16 cellular contexts compared by ENCODE assay signal in the genomic region with DNA sequence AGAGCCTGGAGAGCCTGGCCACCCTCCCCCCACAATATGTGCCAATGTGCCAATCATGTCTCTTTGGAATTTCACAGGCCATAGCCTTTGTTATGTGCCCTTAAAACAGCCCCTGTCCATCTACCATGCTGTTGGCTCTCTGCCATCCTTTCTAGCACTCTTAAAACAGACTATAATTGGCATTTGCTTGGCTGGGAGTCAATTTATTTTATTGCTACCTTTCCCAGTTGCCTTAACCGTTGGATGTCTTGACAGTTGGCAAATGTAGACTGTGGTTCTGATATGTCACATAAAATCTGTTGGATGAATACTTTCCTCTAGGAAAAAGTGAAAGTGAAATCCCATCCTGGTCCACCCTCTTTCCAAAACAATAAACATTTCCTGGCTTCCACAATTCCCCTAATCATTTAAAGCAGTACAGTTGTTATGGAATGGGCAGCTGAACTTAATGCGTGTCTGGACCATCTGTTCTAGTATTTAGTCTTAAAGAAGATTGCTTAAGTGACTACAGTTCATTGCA.
DNase-seq lines count a peak whose midpoint lies in the region; ATAC-seq, FAIRE-seq and TF ChIP-seq lines count a peak whose summit lies in the region.
"Had no signal": no experiment of that assay in that cellular context is flagged by ENCODE, and none has a peak within 500 bp of the region (broad histone marks: within the 10 kb centered on the region; RNA-seq: fewer than 3 reads in every experiment).

No MANE protein-coding gene starts in this region.

- POLR2A ChIA-PET in HepG2 (lab: Yijun Ruan, JAX), result no interaction called here

- H3K79me2 ChIP-seq in HepG2 (ENCODE audit: insufficient read depth, low read length), result no peaks in the 10 kb centered on the region

- H3K4me3 ChIP-seq in HepG2 (replicated peaks in 1 of 3; ENCODE audit: insufficient read depth in 1 of 3, low read depth in 2 of 3, low read length in 3 of 3) (no peak overlapping the region), Peyer's patch (no peak overlapping the region)
- H3K4me3 ChIP-seq: adrenal gland, BLaER1 had no signal

- no peak for FAIRE-seq in HepG2 (lab: Jason Lieb, UNC)

- H3K27me3 ChIP-seq in HepG2 (ENCODE audit: control insufficient read depth in 1 of 2, insufficient read depth in 2 of 2, low read length in 2 of 2) (no peaks in the 10 kb centered on the region), Peyer's patch (no peaks in the 10 kb centered on the region)
- H3K27me3 ChIP-seq: adrenal gland, BLaER1 had no signal

- no peak overlapping the region for H3K4me3 Mint-ChIP-seq in Calu3 (ENCODE audit: low read depth, unreplicated experiment)
- H3K4me3 Mint-ChIP-seq: effector memory CD8-positive, alpha-beta T cell; naive B cell; stimulated activated effector memory CD8-positive, alpha-beta T cell treated with anti-CD3 and anti-CD28 coated beads, Interleukin-12 subunit alpha, Interleukin-12 subunit beta, amount 100 ng/mL, for 72 hours; T-helper 1 cell treated with Interleukin-12 subunit alpha and Interleukin-12 subunit beta and Interleukin-4 antibody, amounts not matched to agents 30 μg/mL and 1 μg/mL, for 36 hours had no signal

- H3K9me3 Mint-ChIP-seq in Calu3 (ENCODE audit: low read depth, unreplicated experiment), result peaks cover 2% of the 10 kb centered on the region
- H3K9me3 Mint-ChIP-seq: T-helper 1 cell treated with Interleukin-12 subunit alpha and Interleukin-12 subunit beta and Interleukin-4 antibody, amounts not matched to agents 30 μg/mL and 1 μg/mL, for 36 hours had no signal

- intact Hi-C loops in HepG2 (cut with micrococcal nuclease; ENCODE audit: unreplicated experiment) (no loop called here), Calu3 (cut with micrococcal nuclease; ENCODE audit: unreplicated experiment) (no loop called here)

- in situ Hi-C loops in HepG2 (cut with HindIII; ENCODE audit: extremely low pct_ligation_motif_present, low pct_unique_long_range_greater_than_20kb), result no loop called here

- no peak overlapping the region for H3K4me2 ChIP-seq in HepG2 (ENCODE audit: low read depth, low read length)
- H3K4me2 ChIP-seq: BLaER1 had no signal

- no peaks in the 10 kb centered on the region for H3K27me3 Mint-ChIP-seq in Calu3 (ENCODE audit: unreplicated experiment)
- H3K27me3 Mint-ChIP-seq: effector memory CD8-positive, alpha-beta T cell had no signal

- no peaks in the 10 kb centered on the region for H3K4me1 ChIP-seq in HepG2 (ENCODE audit: insufficient read depth, low read length)
- no peaks in the 10 kb centered on the region for H3K4me1 ChIP-seq in Peyer's patch
- H3K4me1 ChIP-seq: adrenal gland, BLaER1 had no signal

- CTCF ChIA-PET in HepG2 (lab: Yijun Ruan, JAX; ENCODE audit: low intra/inter-chr PET ratio, low total read pairs), result no interaction called here
- CTCF ChIA-PET in Calu3 (lab: Charles Lee), result no interaction called here

- peak; percentile 60 for DNase-seq in D341Med (ENCODE audit: low spot score)
- DNase-seq in NCI-H1417 treated with DMSO at 0.1 percent for 48 hours (lab: John Stamatoyannopoulos, UW), result peak; percentile 62
- DNase-seq in NCI-H82 (lab: John Stamatoyannopoulos, UW), result peak; percentile 96
- DNase-seq in kidney tubule cell (ENCODE audit: low spot score), result peak; percentile 23
- DNase-seq in hippocampal formation (lab: John Stamatoyannopoulos, UW), result no peak
- DNase-seq in HepG2 (ENCODE audit: low spot score), result no peak
- DNase-seq in Peyer's patch, result no peak
- no peak for DNase-seq in Calu3
- DNase-seq: activated CD8-positive, alpha-beta memory T cell treated with anti-CD3 and anti-CD28 coated beads for 24 hours; adrenal gland; effector memory CD8-positive, alpha-beta T cell; naive B cell; NCI-H526 had no signal

- no peak overlapping the region for H2AFZ ChIP-seq in HepG2 (ENCODE audit: low read length)

- no peak for TF ChIP-seq RAD21 in HepG2 (CRISPR knock-in tag; IDR thresholded peaks at IDR 0.05)

- H3K9me3 ChIP-seq in HepG2 (ENCODE audit: low read length) (peaks cover 60% of the 10 kb centered on the region), Peyer's patch (no peaks in the 10 kb centered on the region)
- H3K9me3 ChIP-seq: adrenal gland, BLaER1 had no signal

- H3K36me3 Mint-ChIP-seq in Calu3 (ENCODE audit: insufficient read depth, unreplicated experiment), result no peaks in the 10 kb centered on the region
- H3K36me3 Mint-ChIP-seq: naive B cell; stimulated activated effector memory CD8-positive, alpha-beta T cell treated with anti-CD3 and anti-CD28 coated beads, Interleukin-12 subunit alpha, Interleukin-12 subunit beta, amount 100 ng/mL, for 72 hours had no signal

- BruUV-seq in HepG2 (replicated peaks; lab: Mats Ljungman, UMichigan) (no TSS peak), Calu3 (replicated peaks; lab: Mats Ljungman, UMichigan) (no TSS peak)

- H3K27ac ChIP-seq in HepG2 (ENCODE audit: extremely low read length, insufficient read depth, low read length), result no peak overlapping the region
- no peak overlapping the region for H3K27ac ChIP-seq in Peyer's patch
- H3K27ac ChIP-seq: adrenal gland, BLaER1 had no signal

- H3K36me3 ChIP-seq in HepG2 (replicated peaks in 1 of 2; ENCODE audit: control insufficient read depth in 1 of 2, insufficient read depth in 2 of 2, low read length in 2 of 2) (no peaks in the 10 kb centered on the region), Peyer's patch (no peaks in the 10 kb centered on the region)
- H3K36me3 ChIP-seq: adrenal gland, BLaER1 had no signal

- no peaks in the 10 kb centered on the region for H4K20me1 ChIP-seq in HepG2 (ENCODE audit: insufficient read depth, low read length)
- H4K20me1 ChIP-seq: BLaER1 had no signal

- H3K9ac ChIP-seq in HepG2 (ENCODE audit: insufficient read depth, low read depth, low read length), result no peak overlapping the region
- H3K9ac ChIP-seq: BLaER1 had no signal

- TF ChIP-seq EP300 in HepG2 (IDR thresholded peaks at IDR 0.05; ENCODE audit: low read depth in 2 of 2, low read length in 2 of 2), result no peak
- TF ChIP-seq EP300 in HepG2 (CRISPR knock-in tag; IDR thresholded peaks at IDR 0.05; ENCODE audit: borderline replicate concordance), result no peak

- no peak overlapping the region for H3K27ac Mint-ChIP-seq in Calu3 (ENCODE audit: unreplicated experiment)
- H3K27ac Mint-ChIP-seq: effector memory CD8-positive, alpha-beta T cell; naive B cell; stimulated activated effector memory CD8-positive, alpha-beta T cell treated with anti-CD3 and anti-CD28 coated beads, Interleukin-12 subunit alpha, Interleukin-12 subunit beta, amount 100 ng/mL, for 72 hours; T-helper 1 cell treated with Interleukin-12 subunit alpha and Interleukin-12 subunit beta and Interleukin-4 antibody, amounts not matched to agents 30 μg/mL and 1 μg/mL, for 36 hours had no signal

- WGBS in HepG2 (ENCODE audit: low lambda C conversion rate), result 0% methylated on average over 2 of the region's 2 CpGs

- ATAC-seq in HepG2, result no peak
- ATAC-seq: effector memory CD8-positive, alpha-beta T cell; stimulated activated effector memory CD8-positive, alpha-beta T cell treated with anti-CD3 and anti-CD28 coated beads, Interleukin-12 subunit alpha, Interleukin-12 subunit beta, amount 100 ng/mL, for 72 hours had no signal

- H3K4me1 Mint-ChIP-seq in Calu3 (ENCODE audit: low read depth, unreplicated experiment), result no peaks in the 10 kb centered on the region
- H3K4me1 Mint-ChIP-seq: naive B cell; stimulated activated effector memory CD8-positive, alpha-beta T cell treated with anti-CD3 and anti-CD28 coated beads, Interleukin-12 subunit alpha, Interleukin-12 subunit beta, amount 100 ng/mL, for 72 hours had no signal

- TF ChIP-seq POLR2A in HepG2 (IDR thresholded peaks at IDR 0.05; ENCODE audit: insufficient read depth in 1 of 2, low read depth in 2 of 2, low read length in 2 of 2) (no peak), Peyer's patch (IDR thresholded peaks at IDR 0.05) (no peak)

- TF ChIP-seq CTCF in HepG2 (CRISPR knock-in tag; IDR thresholded peaks at IDR 0.05) (no peak), Peyer's patch (IDR thresholded peaks at IDR 0.05) (no peak), Calu3 (IDR thresholded peaks at IDR 0.05; ENCODE audit: unreplicated experiment) (no peak)

TF ChIP-seq in HepG2, 621 proteins besides CTCF, POLR2A, EP300 and RAD21:
- no peak for TF ChIP-seq KMT2A (CRISPR knock-in tag; IDR thresholded peaks at IDR 0.05)
- no peak for TF ChIP-seq ZNF547 (CRISPR knock-in tag; IDR thresholded peaks at IDR 0.05)
- no peak for TF ChIP-seq PHB2 (IDR thresholded peaks at IDR 0.05; ENCODE audit: partially characterized antibody)
- no peak for TF ChIP-seq NR3C1 (CRISPR knock-in tag; IDR thresholded peaks at IDR 0.05)
- TF ChIP-seq MYC (CRISPR knock-in tag; IDR thresholded peaks at IDR 0.05; ENCODE audit: borderline replicate concordance), result no peak
- TF ChIP-seq NFE2L2 (IDR thresholded peaks at IDR 0.05; ENCODE audit: low read length), result no peak
- TF ChIP-seq ZFP1 (CRISPR knock-in tag; IDR thresholded peaks at IDR 0.05), result no peak

Comparison
In these comparisons a context has a peak if more than half of its experiments do, and no peak if none do; other contexts are left out.
1. DNase-seq: peak in D341Med (single experiment), NCI-H1417 treated with DMSO at 0.1 percent for 48 hours (single experiment), NCI-H82 (single experiment) and kidney tubule cell (single experiment); none in hippocampal formation (0 of 2), HepG2 (single experiment), Peyer's patch (0 of 3) and Calu3 (single experiment).